In the genomic region with DNA sequence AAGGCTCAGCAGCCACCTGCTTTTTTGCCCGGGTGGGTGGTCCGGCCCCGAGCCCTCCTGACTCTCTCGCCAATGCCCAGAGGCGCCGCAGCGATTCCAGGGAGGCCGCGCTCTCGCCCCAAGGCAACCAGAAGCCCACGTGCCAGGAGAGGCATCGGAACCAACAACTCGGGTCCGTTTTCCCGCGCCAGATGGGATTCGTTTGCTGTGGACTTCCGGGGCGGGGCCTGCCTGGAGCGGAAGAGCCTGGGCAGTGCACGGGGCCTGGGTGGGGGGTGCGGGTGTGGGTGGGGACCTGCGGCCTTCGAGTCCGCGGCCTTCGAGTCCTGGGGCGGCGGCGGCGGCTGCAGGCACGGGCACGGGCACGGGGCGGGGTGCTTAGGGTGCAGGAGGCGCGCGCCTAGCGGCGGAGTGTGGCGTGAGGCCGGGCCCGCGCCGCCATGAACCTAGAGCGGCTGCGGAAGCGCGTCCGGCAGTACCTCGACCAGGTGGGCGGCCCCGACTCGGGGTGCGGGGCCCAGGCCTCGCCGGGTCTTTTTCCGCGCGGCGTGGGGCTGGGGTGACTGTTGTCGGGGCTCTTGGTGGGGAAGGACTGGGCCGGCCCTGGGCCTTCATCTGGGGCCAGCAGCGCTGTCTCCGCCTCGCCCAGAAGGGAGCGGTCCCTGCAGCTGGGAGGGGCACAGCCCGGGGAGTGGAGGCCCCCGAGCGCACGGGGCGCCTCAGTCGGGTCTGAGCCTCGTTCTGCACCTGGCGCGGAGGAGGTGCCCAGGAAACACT, we compare ENCODE assay signal across 8 cellular contexts. TPM values are rescaled to one million over a fixed set of nuclear protein-coding genes. Genes with fewer than 3 reads are reported as not detected.
DNase-seq lines count a peak whose midpoint lies in the region; TF ChIP-seq lines count a peak whose summit lies in the region.

A gene with protein sequence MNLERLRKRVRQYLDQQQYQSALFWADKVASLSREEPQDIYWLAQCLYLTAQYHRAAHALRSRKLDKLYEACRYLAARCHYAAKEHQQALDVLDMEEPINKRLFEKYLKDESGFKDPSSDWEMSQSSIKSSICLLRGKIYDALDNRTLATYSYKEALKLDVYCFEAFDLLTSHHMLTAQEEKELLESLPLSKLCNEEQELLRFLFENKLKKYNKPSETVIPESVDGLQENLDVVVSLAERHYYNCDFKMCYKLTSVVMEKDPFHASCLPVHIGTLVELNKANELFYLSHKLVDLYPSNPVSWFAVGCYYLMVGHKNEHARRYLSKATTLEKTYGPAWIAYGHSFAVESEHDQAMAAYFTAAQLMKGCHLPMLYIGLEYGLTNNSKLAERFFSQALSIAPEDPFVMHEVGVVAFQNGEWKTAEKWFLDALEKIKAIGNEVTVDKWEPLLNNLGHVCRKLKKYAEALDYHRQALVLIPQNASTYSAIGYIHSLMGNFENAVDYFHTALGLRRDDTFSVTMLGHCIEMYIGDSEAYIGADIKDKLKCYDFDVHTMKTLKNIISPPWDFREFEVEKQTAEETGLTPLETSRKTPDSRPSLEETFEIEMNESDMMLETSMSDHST (plus strand): TSS at position 253 of the 777 bp plus-strand sequence. CDS start 188 bp downstream, at position 441.

- H3K27ac Mint-ChIP-seq in neural crest cell (ENCODE audit: unreplicated experiment) = peak within 1 kb of the TSS; percentile 54

- peaks cover 23% of the 10 kb centered on the region for H3K4me1 Mint-ChIP-seq in neural crest cell

- H3K36me3 ChIP-seq in ES-I3 (ENCODE audit: insufficient read depth, low read length) = peaks cover 18% of the 10 kb centered on the region
- peaks cover 16% of the 10 kb centered on the region for H3K36me3 ChIP-seq in H7 (replicated peaks; ENCODE audit: control insufficient read depth, insufficient read depth, low read length)
- peaks cover 29 to 33% (median 33%) of the 10 kb centered on the region in 4 donors for H3K36me3 ChIP-seq in stomach

- peaks cover 4% of the 10 kb centered on the region for H3K9me3 Mint-ChIP-seq in neural crest cell

- H3K27ac ChIP-seq in stomach = peak within 1 kb of the TSS; percentile 87 to 98 (median 89)

- H3K4me3 ChIP-seq in H7 (ENCODE audit: insufficient read depth, low read depth, low read length) (peak within 1 kb of the TSS; percentile 80), fibroblast of villous mesenchyme (ENCODE audit: low read depth, low read length) (peak within 1 kb of the TSS; percentile 92), stomach (peak within 1 kb of the TSS; percentile 72 to 94 (median 88))

- no peaks in the 10 kb centered on the region; the same call in 1 of the 2 replicates for H3K27me3 ChIP-seq in H7 (ENCODE audit: control insufficient read depth, insufficient read depth, low read length)
- H3K27me3 ChIP-seq in stomach = peaks cover 0 to 15% (median 11%) of the 10 kb centered on the region in 3 donors

- TF ChIP-seq POLR2A in stomach (IDR thresholded peaks at IDR 0.05) = no peak

- WGBS in stomach, 5 donors = 0 to 2% (median 1%) methylated on average over 36 to 76 of the region's 76 CpGs

- peaks cover 20% of the 10 kb centered on the region for H3K4me1 ChIP-seq in ES-I3 (ENCODE audit: insufficient read depth, low read length)
- H3K4me1 ChIP-seq in stomach = peaks cover 0 to 37% (median 22%) of the 10 kb centered on the region in 4 donors

- peak; percentile 95 for DNase-seq in H7
- peak; percentile 88 for DNase-seq in M059J (ENCODE audit: low read depth)
- DNase-seq in SIG-M5 (lab: John Stamatoyannopoulos, UW) = peak; percentile 69
- peak; percentile 58 for DNase-seq in activated gamma-delta T cell (lab: John Stamatoyannopoulos, UW)
- DNase-seq in fibroblast of villous mesenchyme (ENCODE audit: low read depth) = peak; percentile 90
- peak; percentile 81 for DNase-seq in neural crest cell (ENCODE audit: low read depth, low spot score)
- DNase-seq in stomach = peak; percentile 95

- H3K9me3 ChIP-seq in ES-I3 (ENCODE audit: control insufficient read depth, insufficient read depth, low read length) = no peaks in the 10 kb centered on the region
- no peaks in the 10 kb centered on the region for H3K9me3 ChIP-seq in stomach

- intact Hi-C loops in stomach (cut with DNase I; ENCODE audit: low total_unique reads) = no loop called here

- no peak for TF ChIP-seq EP300 in stomach (IDR thresholded peaks at IDR 0.05)

- H3K4me3 Mint-ChIP-seq in neural crest cell = peak within 1 kb of the TSS; percentile 96

- H3K36me3 Mint-ChIP-seq in neural crest cell (ENCODE audit: low read depth) = peaks cover 13% of the 10 kb centered on the region

- peaks cover 22% of the 10 kb centered on the region for H3K27me3 Mint-ChIP-seq in neural crest cell (ENCODE audit: low read depth)

- no peak for TF ChIP-seq CTCF in fibroblast of villous mesenchyme (IDR thresholded peaks at IDR 0.05; ENCODE audit: insufficient read depth, low read depth, low read length)
- TF ChIP-seq CTCF in neural crest cell (conservative IDR thresholded peaks at IDR 0.05) = peak; percentile 42
- TF ChIP-seq CTCF in stomach (IDR thresholded peaks at IDR 0.05) = peak in 2 of 7 experiments; percentile 10 to 37

- peak within 1 kb of the TSS; percentile 91 for H3K9ac ChIP-seq in ES-I3 (ENCODE audit: low read depth, low read length)

RNA-seq across cellular contexts. Expression of the gene that starts here (rescaled TPM):
- total RNA-seq in H7 (2014; rRNA removed; shearing (Covaris generic)) = 25.0 and 31.1 TPM in 2 replicates
- total RNA-seq in M059J (2014; rRNA removed; shearing (Covaris generic)) = 18.7 and 29.8 TPM in 2 replicates
- total RNA-seq in fibroblast of villous mesenchyme = 58.0 and 62.6 TPM in 2 replicates
- 72.4 and 80.2 TPM in 2 replicates for total RNA-seq in neural crest cell
- 10 to 100 TPM; 63.0 to 98.5 (median 83.9) TPM for total RNA-seq in stomach
- 10 to 100 TPM; 49.3 to 51.4 (median 50.4) TPM for polyA plus RNA-seq in stomach

Comparison
In these comparisons a context has a peak if more than half of its experiments do, and no peak if none do; other contexts are left out.
1. Peak in every context shown above with its lines: DNase-seq, H3K4me3 ChIP-seq and H3K27ac ChIP-seq.